12 cellular contexts compared by ENCODE assay signal in genomic region chr9:6787793-6788174, GRCh38. TPM values are rescaled to one million over a fixed set of nuclear protein-coding genes. Genes with fewer than 3 reads are reported as not detected.
DNase-seq lines count a peak whose midpoint lies in the region; ATAC-seq, FAIRE-seq and TF ChIP-seq lines count a peak whose summit lies in the region.
"Had no signal": no experiment of that assay in that cellular context is flagged by ENCODE, and none has a peak within 500 bp of the region (broad histone marks: within the 10 kb centered on the region; RNA-seq: fewer than 3 reads in every experiment).

No MANE protein-coding gene starts in this region.

- H3K9me3 ChIP-seq in breast epithelium: no peaks in the 10 kb centered on the region

- H3K27ac ChIP-seq in breast epithelium (no peak overlapping the region), substantia nigra (ENCODE audit: low read depth, low read length, poor library complexity, severe bottlenecking) (peak overlapping the region; percentile 44)

- H3K36me3 Mint-ChIP-seq in MCF 10A (ENCODE audit: insufficient read depth, unreplicated experiment): peaks cover 3% of the 10 kb centered on the region
- peaks cover 6% of the 10 kb centered on the region for H3K36me3 Mint-ChIP-seq in memory B cell

- H3K9me3 Mint-ChIP-seq in MCF 10A (ENCODE audit: unreplicated experiment) (no peaks in the 10 kb centered on the region), memory B cell (no peaks in the 10 kb centered on the region)

- H3K4me3 ChIP-seq in breast epithelium (no peak overlapping the region), bronchial epithelial cell (ENCODE audit: low read depth, low read length) (no peak overlapping the region)

- DNase-seq in MCF 10A (ENCODE audit: unreplicated experiment): no peak
- no peak for DNase-seq in breast epithelium (ENCODE audit: low spot score in 2 of 2)
- DNase-seq in bronchial epithelial cell (ENCODE audit: low read depth): no peak
- DNase-seq in memory B cell (ENCODE audit: low spot score in 2 of 2): no peak
- DNase-seq in substantia nigra (lab: John Stamatoyannopoulos, UW): peak in 1 of 49 donors; percentile 7
- DNase-seq in NAMALWA (ENCODE audit: low spot score): no peak
- no peak for DNase-seq in epidermal melanocyte (ENCODE audit: insufficient read length, low spot score)
- no peak for DNase-seq in GM12892 (ENCODE audit: insufficient read length)
- DNase-seq: DND-41; effector CD8-positive, alpha-beta T cell; NCI-H187; T-helper 2 cell had no signal

- H3K4me1 ChIP-seq in breast epithelium: no peaks in the 10 kb centered on the region

- intact Hi-C loops in MCF 10A (cut with micrococcal nuclease) (no loop called here), breast epithelium (cut with DNase I; ENCODE audit: low total_unique reads) (no loop called here)

- POLR2A ChIA-PET in MCF 10A (lab: Yijun Ruan, JAX): interaction anchor here (3.6 kb wide), 1 partner anchor 30 kb away, joined by 19 read pairs; the partner anchor contains the start of gene KDM4C

- TF ChIP-seq POLR2A in breast epithelium (IDR thresholded peaks at IDR 0.05): no peak
- TF ChIP-seq POLR2A in GM12892 (IDR thresholded peaks at IDR 0.05; ENCODE audit: low read depth, low read length): no peak

- no peaks in the 10 kb centered on the region for H3K27me3 ChIP-seq in breast epithelium
- no peaks in the 10 kb centered on the region for H3K27me3 ChIP-seq in bronchial epithelial cell (ENCODE audit: control insufficient read depth, insufficient read depth, low read length)

- H3K27me3 Mint-ChIP-seq in MCF 10A (ENCODE audit: insufficient read depth, unreplicated experiment) (no peaks in the 10 kb centered on the region), memory B cell (no peaks in the 10 kb centered on the region)

- ATAC-seq in memory B cell (ENCODE audit: low read depth): no peak

- FAIRE-seq in bronchial epithelial cell (lab: Jason Lieb, UNC) (peak; percentile 79), GM12892 (lab: Jason Lieb, UNC) (no peak)

- no peaks in the 10 kb centered on the region for H3K36me3 ChIP-seq in breast epithelium
- no peaks in the 10 kb centered on the region for H3K36me3 ChIP-seq in bronchial epithelial cell (ENCODE audit: control insufficient read depth, insufficient read depth, low read length)

- no TSS peak for BruUV-seq in MCF 10A (replicated peaks; lab: Mats Ljungman, UMichigan)

- CTCF ChIA-PET in MCF 10A (lab: Yijun Ruan, JAX): interaction anchor here (0.6 kb wide), 1 partner anchor 27 kb away, joined by 3 read pairs; no protein-coding TSS in a partner anchor

- H3K27ac Mint-ChIP-seq in MCF 10A (ENCODE audit: low read depth, unreplicated experiment) (peak overlapping the region; percentile 63), memory B cell (peak overlapping the region; percentile 21)

- TF ChIP-seq CTCF in MCF 10A (IDR thresholded peaks at IDR 0.05; ENCODE audit: unreplicated experiment) (no peak), breast epithelium (IDR thresholded peaks at IDR 0.05) (no peak), bronchial epithelial cell (IDR thresholded peaks at IDR 0.05; ENCODE audit: insufficient read depth, low read length, severe bottlenecking) (no peak)

- H3K4me3 Mint-ChIP-seq in MCF 10A (ENCODE audit: unreplicated experiment) (peak overlapping the region; percentile 40), memory B cell (no peak overlapping the region)

- H3K4me1 Mint-ChIP-seq in MCF 10A (ENCODE audit: insufficient read depth, unreplicated experiment) (peaks cover 24% of the 10 kb centered on the region), memory B cell (peaks cover 46% of the 10 kb centered on the region)

RNA-seq across cellular contexts. Expression of gene KDM4C, which starts 30.0 kb away (rescaled TPM):
- total RNA-seq in MCF 10A (2022) (28.6 and 29.5 TPM in 2 replicates), breast epithelium (10 to 100 TPM; 37.8 to 80.9 (median 60.0) TPM), bronchial epithelial cell (36.6 and 44.0 TPM in 2 replicates)
- polyA plus RNA-seq in GM12892 (2012; ENCODE audit: missing spikeins): 23.9 TPM
